Comparison of ENCODE assay signal across 8 cellular contexts in the genomic region with DNA sequence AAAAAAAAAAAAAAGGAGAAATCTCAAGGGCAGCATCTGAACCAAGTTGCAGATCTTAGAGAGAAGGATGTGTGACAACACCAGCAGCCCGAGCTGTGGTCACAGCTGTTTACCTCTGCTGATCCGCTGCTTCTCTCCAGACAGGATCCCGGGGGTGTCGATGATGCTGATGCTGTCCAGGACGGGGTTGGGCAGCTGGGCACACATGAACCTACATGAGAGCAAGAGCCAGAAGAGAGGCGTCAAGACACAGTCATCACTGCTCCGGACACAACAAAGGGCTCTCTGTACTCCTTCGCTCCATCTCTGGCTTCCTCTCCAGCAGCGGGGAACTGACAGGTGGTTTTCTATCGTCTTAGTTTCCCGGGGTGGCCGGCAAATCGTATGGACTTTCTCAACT. TPM values are rescaled to one million over a fixed set of nuclear protein-coding genes. Genes with fewer than 3 reads are reported as not detected.
DNase-seq lines count a peak whose midpoint lies in the region; ATAC-seq lines count a peak whose summit lies in the region.
"Had no signal": no experiment of that assay in that cellular context is flagged by ENCODE, and none has a peak within 500 bp of the region (broad histone marks: within the 10 kb centered on the region; RNA-seq: fewer than 3 reads in every experiment).

No MANE protein-coding gene starts in this region.

- H3K4me1 Mint-ChIP-seq in activated CD8-positive, alpha-beta T cell treated with anti-CD3 and anti-CD28 coated beads, Interleukin-2, amount 10 ng/mL, durations not matched to agents 7 days and 5 days (ENCODE audit: low read depth) = peaks cover 66% of the 10 kb centered on the region

- H3K36me3 ChIP-seq in muscle layer of colon (ENCODE audit: insufficient read depth, low read length) = peaks cover 35% of the 10 kb centered on the region

- peak overlapping the region; percentile 98 for H3K4me3 Mint-ChIP-seq in activated CD8-positive, alpha-beta T cell treated with anti-CD3 and anti-CD28 coated beads, Interleukin-2, amount 10 ng/mL, durations not matched to agents 7 days and 5 days

- no peak overlapping the region for H3K4me3 ChIP-seq in muscle layer of colon (ENCODE audit: low read depth in 1 of 2, low read length in 2 of 2)

- no peaks in the 10 kb centered on the region for H3K9me3 Mint-ChIP-seq in activated CD8-positive, alpha-beta T cell treated with anti-CD3 and anti-CD28 coated beads, Interleukin-2, amount 10 ng/mL, durations not matched to agents 7 days and 5 days (ENCODE audit: insufficient read depth)

- DNase-seq in COLO829 (ENCODE audit: low spot score) (peak; percentile 85), occipital lobe (lab: John Stamatoyannopoulos, UW) (no peak)
- peak; percentile 59 for DNase-seq in activated CD8-positive, alpha-beta T cell treated with anti-CD3 and anti-CD28 coated beads, Interleukin-2, amount 10 ng/mL, durations not matched to agents 7 days and 5 days
- DNase-seq: GF-D8; stimulated activated CD4-positive, alpha-beta T cell treated with anti-CD3 and anti-CD28 coated beads, Interleukin-2, amount 100 ng/mL, for 48 hours had no signal

- H3K27ac Mint-ChIP-seq in activated CD8-positive, alpha-beta T cell treated with anti-CD3 and anti-CD28 coated beads, Interleukin-2, amount 10 ng/mL, durations not matched to agents 7 days and 5 days = peak overlapping the region; percentile 93

- H3K27me3 Mint-ChIP-seq in activated CD8-positive, alpha-beta T cell treated with anti-CD3 and anti-CD28 coated beads, Interleukin-2, amount 10 ng/mL, durations not matched to agents 7 days and 5 days (ENCODE audit: low read depth) = no peaks in the 10 kb centered on the region

- CTCF ChIA-PET in activated CD8-positive, alpha-beta T cell treated with anti-CD3 and anti-CD28 coated beads, Interleukin-2, amount 10 ng/mL, durations not matched to agents 7 days and 5 days (lab: Charles Lee) = interaction anchor here (3.2 to 15.0 kb wide), 4 partner anchors 12 to 140 kb away, joined by 10 to 306 read pairs (median 169); partner anchors contain the start of genes ARL2 and CDC42BPG

- H3K9ac ChIP-seq in muscle layer of colon (ENCODE audit: low read length) = no peak overlapping the region

- H3K4me1 ChIP-seq in muscle layer of colon (ENCODE audit: insufficient read depth, low read length) = peaks cover 72% of the 10 kb centered on the region

- H3K27ac ChIP-seq in muscle layer of colon (ENCODE audit: low read depth, low read length) = peak overlapping the region; percentile 37

- no peaks in the 10 kb centered on the region for H3K9me3 ChIP-seq in muscle layer of colon (ENCODE audit: low read length)

- no peak for ATAC-seq in activated CD8-positive, alpha-beta T cell treated with anti-CD3 and anti-CD28 coated beads, Interleukin-2, amount 10 ng/mL, durations not matched to agents 7 days and 5 days
- ATAC-seq in HG03521 (IDR thresholded peaks at IDR 0.05; ENCODE audit: unreplicated experiment) (no peak), HG02610 (IDR thresholded peaks at IDR 0.05; ENCODE audit: unreplicated experiment) (no peak)

- no peaks in the 10 kb centered on the region for H3K27me3 ChIP-seq in muscle layer of colon (ENCODE audit: control insufficient read depth in 1 of 2, insufficient read depth in 2 of 2, low read length in 2 of 2)

- POLR2A ChIA-PET in activated CD8-positive, alpha-beta T cell treated with anti-CD3 and anti-CD28 coated beads, Interleukin-2, amount 10 ng/mL, durations not matched to agents 7 days and 5 days (lab: Charles Lee) = interaction anchor here (1.3 to 14.9 kb wide), 2 partner anchors 14 to 17 kb away, joined by 5 to 469 read pairs; partner anchors contain the start of gene CDC42BPG

- peaks cover 71% of the 10 kb centered on the region for H3K36me3 Mint-ChIP-seq in activated CD8-positive, alpha-beta T cell treated with anti-CD3 and anti-CD28 coated beads, Interleukin-2, amount 10 ng/mL, durations not matched to agents 7 days and 5 days (ENCODE audit: low read depth)

RNA-seq across cellular contexts. Expression of gene EHD1, which starts 4.1 kb away (rescaled TPM):
- 100 to 1,000 TPM; 145 to 150 TPM for total RNA-seq in activated CD8-positive, alpha-beta T cell treated with anti-CD3 and anti-CD28 coated beads, Interleukin-2, amount 10 ng/mL, durations not matched to agents 7 days and 5 days
- 22.9 TPM for total RNA-seq in occipital lobe

RNA-seq across cellular contexts. Expression of gene CDC42BPG, which starts 29.9 kb away (rescaled TPM):
- total RNA-seq in activated CD8-positive, alpha-beta T cell treated with anti-CD3 and anti-CD28 coated beads, Interleukin-2, amount 10 ng/mL, durations not matched to agents 7 days and 5 days = 1 to 10 TPM in 1 of 2 experiments, under 1 TPM in 1; 0.61 to 1.2 TPM
- total RNA-seq in occipital lobe = 0.16 TPM

RNA-seq across cellular contexts. Expression of gene ATG2A, which starts 42.7 kb away (rescaled TPM):
- total RNA-seq in activated CD8-positive, alpha-beta T cell treated with anti-CD3 and anti-CD28 coated beads, Interleukin-2, amount 10 ng/mL, durations not matched to agents 7 days and 5 days = 10 to 100 TPM; 20.6 to 23.1 TPM
- total RNA-seq in occipital lobe = 5.5 TPM

RNA-seq across cellular contexts. Expression of gene PPP2R5B, which starts 50.2 kb away (rescaled TPM):
- 10 to 100 TPM; 13.7 to 14.0 TPM for total RNA-seq in activated CD8-positive, alpha-beta T cell treated with anti-CD3 and anti-CD28 coated beads, Interleukin-2, amount 10 ng/mL, durations not matched to agents 7 days and 5 days
- 22.8 TPM for total RNA-seq in occipital lobe
